ENCODE assay signal across 9 cellular contexts in the genomic region with DNA sequence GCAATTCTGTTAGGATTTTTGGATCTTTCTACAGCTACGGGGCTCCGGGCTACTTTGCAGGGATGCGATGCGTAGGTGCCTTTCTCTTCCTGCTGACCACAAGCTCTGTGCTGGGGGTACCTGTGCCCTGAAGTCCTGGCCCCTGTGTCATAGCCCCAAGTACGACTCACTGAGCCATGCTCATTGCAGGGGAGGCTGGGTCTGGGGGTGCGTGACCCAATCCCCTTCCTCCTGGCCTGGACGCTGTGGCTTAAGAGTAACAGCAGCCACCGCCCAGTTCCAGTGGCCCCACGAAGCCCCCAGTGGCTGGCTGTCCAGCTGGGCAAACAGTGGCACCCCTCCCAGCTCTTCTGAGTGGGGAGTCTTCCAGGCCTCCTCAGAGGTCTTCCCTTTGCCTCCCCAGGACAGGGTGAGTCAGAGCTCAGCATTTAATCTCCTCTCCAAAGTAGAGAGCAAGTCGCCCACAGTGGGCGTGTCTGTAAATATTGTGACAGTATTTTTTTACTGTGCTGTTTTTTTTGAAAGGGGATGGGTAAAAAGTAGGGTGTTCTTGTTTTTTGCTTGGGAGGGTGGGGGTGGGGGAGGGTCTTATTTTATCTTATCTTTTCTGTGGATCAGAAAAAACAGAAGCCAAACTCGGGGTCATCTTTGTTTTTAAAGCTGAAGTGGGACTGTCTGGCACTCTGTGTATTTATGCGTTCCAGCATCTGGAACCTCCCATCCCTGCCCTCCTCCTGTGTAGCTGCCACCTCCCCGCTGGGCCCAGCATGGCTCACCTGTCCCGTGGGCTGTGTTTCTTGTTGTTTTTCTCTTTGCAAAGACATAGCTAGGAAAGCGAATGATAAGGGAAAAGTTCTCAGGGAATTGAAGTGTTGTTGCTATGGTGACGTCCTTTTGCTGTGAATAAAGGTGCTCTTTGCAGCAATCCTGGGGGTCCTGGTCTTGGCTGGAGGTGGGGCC. TPM values are rescaled to one million over a fixed set of nuclear protein-coding genes. Genes with fewer than 3 reads are reported as not detected.
A peak's percentile ranks its signal among the peaks of the same experiment; 100 is the strongest.
DNase-seq lines count a peak whose midpoint lies in the region; ATAC-seq and TF ChIP-seq lines count a peak whose summit lies in the region.
"Had no signal": no experiment of that assay in that cellular context is flagged by ENCODE, and none has a peak within 500 bp of the region (broad histone marks: within the 10 kb centered on the region; RNA-seq: fewer than 3 reads in every experiment).

No MANE protein-coding gene starts in this region.

- H3K27me3 ChIP-seq in heart left ventricle: peaks cover 0 to 14% (median 0%) of the 10 kb centered on the region in 9 donors
- no peaks in the 10 kb centered on the region for H3K27me3 ChIP-seq in right atrium auricular region
- H3K27me3 ChIP-seq in neutrophil: peaks cover 14% of the 10 kb centered on the region

- peak overlapping the region in 2 of 12 donors; percentile 5 to 96 for H3K27ac ChIP-seq in heart left ventricle
- no peak overlapping the region for H3K27ac ChIP-seq in right atrium auricular region
- peak overlapping the region; percentile 36 for H3K27ac ChIP-seq in caudate nucleus (ENCODE audit: low read depth, low read length)
- H3K27ac ChIP-seq in neutrophil: peak overlapping the region; percentile 98

- H3K4me1 ChIP-seq in heart left ventricle (peaks cover 0 to 87% (median 52%) of the 10 kb centered on the region in 12 donors), right atrium auricular region (peaks cover 0 to 83% of the 10 kb centered on the region in 2 donors), neutrophil (ENCODE audit: control insufficient read depth in 1 of 2, insufficient read depth in 1 of 2, low read depth in 1 of 2, low read length in 1 of 2) (peaks cover 85 to 86% of the 10 kb centered on the region in 2 experiments)

- no peak for ATAC-seq in heart left ventricle
- ATAC-seq in HG03139 (IDR thresholded peaks at IDR 0.05; ENCODE audit: unreplicated experiment): no peak
- no peak for ATAC-seq in GM18498 (IDR thresholded peaks at IDR 0.05; ENCODE audit: unreplicated experiment)

- DNase-seq in heart left ventricle (peak in 3 of 5 donors; percentile 51 to 65 (median 59)), right atrium auricular region (ENCODE audit: low spot score) (no peak), SW480 (ENCODE audit: low spot score) (peak; percentile 77), caudate nucleus (lab: John Stamatoyannopoulos, UW) (no peak), OCI-M2 (lab: John Stamatoyannopoulos, UW; ENCODE audit: unreplicated experiment) (no peak)

- WGBS in heart left ventricle, 4 donors: 79 to 84% (median 81%) methylated on average over 14 to 17 of the region's 17 CpGs

- TF ChIP-seq POLR2A in heart left ventricle (IDR thresholded peaks at IDR 0.05): no peak

- TF ChIP-seq CTCF in heart left ventricle (IDR thresholded peaks at IDR 0.05) (no peak), right atrium auricular region (IDR thresholded peaks at IDR 0.05) (no peak), neutrophil (IDR thresholded peaks at IDR 0.05) (no peak)

- peaks cover 0 to 43% (median 33%) of the 10 kb centered on the region in 9 donors for H3K36me3 ChIP-seq in heart left ventricle
- peaks cover 12% of the 10 kb centered on the region for H3K36me3 ChIP-seq in right atrium auricular region
- peaks cover 23% of the 10 kb centered on the region for H3K36me3 ChIP-seq in neutrophil

- H3K4me3 ChIP-seq in heart left ventricle: peak overlapping the region in 1 of 12 donors; percentile 42
- H3K4me3 ChIP-seq in right atrium auricular region: no peak overlapping the region
- peak overlapping the region; percentile 54 to 60 for H3K4me3 ChIP-seq in neutrophil (ENCODE audit: low read depth in 1 of 2, low read length in 1 of 2)

- H3K9me3 ChIP-seq in heart left ventricle (no peaks in the 10 kb centered on the region), right atrium auricular region (no peaks in the 10 kb centered on the region), neutrophil (no peaks in the 10 kb centered on the region)

- intact Hi-C loops in heart left ventricle (cut with DNase I): no loop called here

RNA-seq across cellular contexts. Expression of gene LFNG, which starts 8.2 kb away (rescaled TPM):
- total RNA-seq in heart left ventricle (10 to 100 TPM in 3 of 9 donors, 1 to 10 TPM in 6; 3.1 to 22.8 (median 7.7) TPM), right atrium auricular region (1 to 10 TPM; 3.8 to 4.3 TPM)
- 1 to 10 TPM; 5.4 to 5.7 TPM for polyA plus RNA-seq in heart left ventricle

RNA-seq across cellular contexts. Expression of gene BRAT1, which starts 27.5 kb away (rescaled TPM):
- total RNA-seq in heart left ventricle (10 to 100 TPM; 10.9 to 27.8 (median 14.9) TPM), right atrium auricular region (10 to 100 TPM; 20.9 to 24.6 TPM)
- polyA plus RNA-seq in heart left ventricle: 10 to 100 TPM; 13.8 to 17.8 TPM

RNA-seq across cellular contexts. Expression of gene IQCE, which starts 31.0 kb away (rescaled TPM):
- total RNA-seq in heart left ventricle (10 to 100 TPM in 5 of 9 donors, 1 to 10 TPM in 4; 8.0 to 14.1 (median 10.3) TPM), right atrium auricular region (1 to 10 TPM; 6.6 to 9.1 TPM)
- 10 to 100 TPM in 1 of 2 donors, 1 to 10 TPM in 1; 5.0 to 10.8 TPM for polyA plus RNA-seq in heart left ventricle

RNA-seq across cellular contexts. Expression of gene GRIFIN, which starts 51.6 kb away (rescaled TPM):
- total RNA-seq in heart left ventricle (not detected), right atrium auricular region (not detected)
- polyA plus RNA-seq in heart left ventricle: not detected
- total RNA-seq: activated CD8-positive, alpha-beta memory T cell treated with anti-CD3 and anti-CD28 coated beads for 36 hours had no signal

Comparison
In these comparisons a context has a peak if more than half of its experiments do, and no peak if none do; other contexts are left out.
1. DNase-seq: peak in heart left ventricle (3 of 5) and SW480 (single experiment); none in right atrium auricular region (single experiment), caudate nucleus (0 of 61) and OCI-M2 (single experiment).
2. H3K27ac ChIP-seq: peak in caudate nucleus (single experiment) and neutrophil (single experiment); none in right atrium auricular region (0 of 2).
3. H3K4me3 ChIP-seq: peak in neutrophil (2 of 2); none in right atrium auricular region (0 of 2).